1 cellular context compared by ENCODE assay signal in genomic region chr2:23555944-23556343, GRCh38.
TF ChIP-seq lines count a peak whose summit lies in the region.

No MANE protein-coding gene starts in this region.

TF ChIP-seq in GM23338, 12 proteins besides CTCF, POLR2A, EP300 and RAD21 (continued from another document):
- TF ChIP-seq ZNF462 (CRISPR knock-in tag; IDR thresholded peaks at IDR 0.05), result no peak
- TF ChIP-seq ZNF114 (CRISPR knock-in tag; IDR thresholded peaks at IDR 0.05), result no peak
- no peak for TF ChIP-seq POLR2AphosphoS5 (IDR thresholded peaks at IDR 0.05; ENCODE audit: low read depth)
- no peak for TF ChIP-seq ZNF331 (CRISPR knock-in tag; IDR thresholded peaks at IDR 0.05; ENCODE audit: low read depth)
- no peak for TF ChIP-seq ETS1 (IDR thresholded peaks at IDR 0.05)
- TF ChIP-seq REST (IDR thresholded peaks at IDR 0.05; ENCODE audit: unreplicated experiment), result no peak
- no peak for TF ChIP-seq JUNB (IDR thresholded peaks at IDR 0.05; ENCODE audit: unreplicated experiment)
